ENCODE assay signal across 1 cellular context in the genomic region with DNA sequence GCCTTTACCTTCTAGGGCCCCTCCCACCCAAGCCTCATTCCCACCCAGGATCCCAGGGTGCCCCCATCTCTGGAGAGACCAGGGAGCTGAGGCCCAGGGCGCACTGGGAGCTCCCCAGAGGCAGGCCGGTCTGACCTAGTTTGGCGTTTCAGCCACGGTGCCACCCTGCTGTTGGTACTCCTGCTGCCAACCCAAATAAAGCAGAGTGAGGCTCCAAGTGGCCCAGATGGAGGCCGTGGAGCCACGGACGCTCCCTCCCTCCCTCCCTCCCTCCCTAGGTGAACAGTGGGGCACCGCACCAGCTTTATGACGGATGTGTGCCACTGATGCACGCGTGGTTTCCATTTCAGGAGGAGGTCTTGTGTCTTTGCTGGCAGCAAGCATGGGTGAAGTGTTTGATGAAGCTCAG.
TF ChIP-seq lines count a peak whose summit lies in the region.

No MANE protein-coding gene starts in this region.

TF ChIP-seq in IMR-90, 13 proteins besides CTCF, POLR2A, EP300 and RAD21 (continued from another document):
- TF ChIP-seq, protein P1, sequence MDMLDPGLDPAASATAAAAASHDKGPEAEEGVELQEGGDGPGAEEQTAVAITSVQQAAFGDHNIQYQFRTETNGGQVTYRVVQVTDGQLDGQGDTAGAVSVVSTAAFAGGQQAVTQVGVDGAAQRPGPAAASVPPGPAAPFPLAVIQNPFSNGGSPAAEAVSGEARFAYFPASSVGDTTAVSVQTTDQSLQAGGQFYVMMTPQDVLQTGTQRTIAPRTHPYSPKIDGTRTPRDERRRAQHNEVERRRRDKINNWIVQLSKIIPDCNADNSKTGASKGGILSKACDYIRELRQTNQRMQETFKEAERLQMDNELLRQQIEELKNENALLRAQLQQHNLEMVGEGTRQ (IDR thresholded peaks at IDR 0.05; ENCODE audit: low read depth, low read length): no peak
